ENCODE assay signal across 21 cellular contexts in the genomic region with DNA sequence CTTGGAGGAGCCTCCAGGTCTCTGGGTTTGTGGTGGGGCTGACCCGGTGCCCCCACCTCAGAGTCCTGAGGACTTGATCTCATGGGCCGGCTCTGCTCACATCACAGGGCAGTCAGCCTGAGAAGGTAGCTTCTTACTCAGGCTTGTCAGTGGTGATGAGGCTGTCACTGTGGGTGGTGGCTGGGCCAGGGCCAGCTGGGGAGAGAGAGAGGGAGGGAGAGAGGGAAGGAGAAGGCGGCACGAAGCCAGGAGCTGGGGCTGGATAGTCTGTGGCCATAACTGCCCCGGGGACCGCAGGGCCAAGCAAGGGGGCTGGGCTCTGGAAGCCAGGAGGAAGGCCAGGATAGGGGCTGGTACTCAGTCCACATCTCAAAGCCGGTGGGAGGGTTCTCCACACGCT. TPM values are rescaled to one million over a fixed set of nuclear protein-coding genes. Genes with fewer than 3 reads are reported as not detected.
A peak's percentile ranks its signal among the peaks of the same experiment; 100 is the strongest.
DNase-seq lines count a peak whose midpoint lies in the region; ATAC-seq and FAIRE-seq lines count a peak whose summit lies in the region.
"Had no signal": no experiment of that assay in that cellular context is flagged by ENCODE, and none has a peak within 500 bp of the region (broad histone marks: within the 10 kb centered on the region; RNA-seq: fewer than 3 reads in every experiment).

No MANE protein-coding gene starts in this region.

- H3K4ac ChIP-seq in neuronal stem cell (ENCODE audit: low read length): no peak overlapping the region

- no peaks in the 10 kb centered on the region for H3K79me1 ChIP-seq in neuronal stem cell (ENCODE audit: low read depth, low read length)

- no peaks in the 10 kb centered on the region for H3K9me3 ChIP-seq in neuronal stem cell (replicated peaks in 1 of 2; ENCODE audit: control insufficient read depth in 2 of 2, insufficient read depth in 1 of 2, low read depth in 1 of 2, low read length in 2 of 2)
- H3K9me3 ChIP-seq: BLaER1 treated with 17β-estradiol and CSF1 and Interleukin-3, amounts not matched to agents 10 nM and 100 nM; spleen; uterus had no signal

- WGBS in neuronal stem cell (ENCODE audit: extremely low coverage in 2 of 2, insufficient read length in 2 of 2, insufficient replicate concordance in 1 of 2), 2 donors: no CpG with 5 or more reads among the region's 8 CpGs

- no peak for FAIRE-seq in RCC 7860 (lab: Jason Lieb, UNC)
- FAIRE-seq: endometrium, HepG2 had no signal

- no peak overlapping the region for H3K4me2 ChIP-seq in neuronal stem cell (ENCODE audit: insufficient read depth, low read length, poor library complexity, severe bottlenecking)
- H3K4me2 ChIP-seq: BLaER1 treated with 17β-estradiol and CSF1 and Interleukin-3, amounts not matched to agents 10 nM and 100 nM; PC-9 had no signal

- H4K8ac ChIP-seq in neuronal stem cell (ENCODE audit: low read depth, low read length): no peak overlapping the region

- peak overlapping the region; percentile 30 for H2AK5ac ChIP-seq in neuronal stem cell (ENCODE audit: low read depth, low read length)

- ATAC-seq in GM18520 (IDR thresholded peaks at IDR 0.05; ENCODE audit: unreplicated experiment) (no peak), GM18873 (IDR thresholded peaks at IDR 0.05; ENCODE audit: low FRiP score, unreplicated experiment) (no peak)
- ATAC-seq: foreskin keratinocyte, HepG2 had no signal

- H3K27ac ChIP-seq in neuronal stem cell (replicated peaks; ENCODE audit: low read length): no peak overlapping the region
- H3K27ac ChIP-seq: BLaER1 treated with 17β-estradiol and CSF1 and Interleukin-3, amounts not matched to agents 10 nM and 100 nM; foreskin keratinocyte; PC-9; spleen; uterus had no signal

- peak overlapping the region; percentile 46 for H3K18ac ChIP-seq in neuronal stem cell (ENCODE audit: low read length)

- no peak overlapping the region for H3K9ac ChIP-seq in neuronal stem cell (ENCODE audit: low read depth, low read length, poor library complexity)
- H3K9ac ChIP-seq: BLaER1 treated with 17β-estradiol and CSF1 and Interleukin-3, amounts not matched to agents 10 nM and 100 nM had no signal

- no peaks in the 10 kb centered on the region for H3K36me3 ChIP-seq in neuronal stem cell (replicated peaks in 1 of 2; ENCODE audit: control insufficient read depth in 2 of 2, insufficient read depth in 2 of 2, low read length in 2 of 2)
- H3K36me3 ChIP-seq: uterus had no signal

- H3K14ac ChIP-seq in neuronal stem cell (ENCODE audit: low read length): no peak overlapping the region

- peaks cover 3 to 6% of the 10 kb centered on the region in 2 donors for H3K4me1 ChIP-seq in neuronal stem cell (ENCODE audit: control insufficient read depth in 2 of 2, insufficient read depth in 1 of 2, low read depth in 1 of 2, low read length in 2 of 2)
- H3K4me1 ChIP-seq: foreskin keratinocyte had no signal

- no peak overlapping the region for H2BK12ac ChIP-seq in neuronal stem cell (ENCODE audit: low read length)

- H3K23ac ChIP-seq in neuronal stem cell (ENCODE audit: low read depth, low read length, poor library complexity): no peak overlapping the region

- DNase-seq in HK-2 (ENCODE audit: unreplicated experiment) (peak; percentile 51), RCC 7860 (ENCODE audit: low spot score) (peak; percentile 18), cerebellum (ENCODE audit: low spot score) (peak; percentile 73), neuronal stem cell (ENCODE audit: low spot score) (no peak), kidney glomerular epithelial cell (lab: John Stamatoyannopoulos, UW) (no peak)
- no peak for DNase-seq in activated CD8-positive, alpha-beta memory T cell treated with anti-CD3 and anti-CD28 coated beads, Interleukin-2, amount 50 U/mL, for 4 hours
- DNase-seq: activated CD4-positive, alpha-beta T cell treated with anti-CD3 and anti-CD28 coated beads for 1 hour; activated naive CD4-positive, alpha-beta T cell treated with anti-CD3 and anti-CD28 coated beads, Interleukin-2, amount 10 ng/mL, durations not matched to agents 7 days and 5 days; DMS79 treated with DMSO at 0.1 percent for 48 hours; foreskin keratinocyte; H7; NCI-H1105 treated with DMSO at 0.1 percent for 48 hours; PC-9; spleen; stimulated activated naive CD4-positive, alpha-beta T cell treated with Interleukin-2 at 50 U/mL for 16 hours; uterus had no signal

- peak overlapping the region; percentile 41 for H2BK15ac ChIP-seq in neuronal stem cell (ENCODE audit: low read length)

- H4K91ac ChIP-seq in neuronal stem cell (ENCODE audit: low read depth, low read length, poor library complexity): no peak overlapping the region

- no peak overlapping the region for H2AFZ ChIP-seq in neuronal stem cell (ENCODE audit: low read length)
- H2AFZ ChIP-seq: PC-9 had no signal

- H2BK120ac ChIP-seq in neuronal stem cell (ENCODE audit: low read depth, low read length): no peak overlapping the region

- H2BK5ac ChIP-seq in neuronal stem cell (ENCODE audit: low read length): peak overlapping the region; percentile 21

- H3K4me3 ChIP-seq in neuronal stem cell (ENCODE audit: low read length in 2 of 2): no peak overlapping the region
- H3K4me3 ChIP-seq: BLaER1 treated with 17β-estradiol and CSF1 and Interleukin-3, amounts not matched to agents 10 nM and 100 nM; PC-9; spleen; uterus had no signal

- peaks cover 5 to 66% (median 29%) of the 10 kb centered on the region in 3 experiments for H3K27me3 ChIP-seq in neuronal stem cell (ENCODE audit: control insufficient read depth in 3 of 3, insufficient read depth in 3 of 3, low read depth in 1 of 3, low read length in 3 of 3)

RNA-seq across cellular contexts. Expression of a gene that starts 6.5 kb away (rescaled TPM):
- 25.0 TPM for total RNA-seq in cerebellum
- polyA plus RNA-seq in neuronal stem cell (2013, experiment 1 of 2): 1.6 TPM
- 2.1 TPM for polyA plus RNA-seq in neuronal stem cell (2013, experiment 2 of 2)
- total RNA-seq: PC-9 had no signal

Comparison
In these comparisons a context has a peak if more than half of its experiments do, and no peak if none do; other contexts are left out.
1. DNase-seq: peak in HK-2 (single experiment), RCC 7860 (single experiment) and cerebellum (single experiment); none in neuronal stem cell (single experiment), activated CD8-positive, alpha-beta memory T cell treated with anti-CD3 and anti-CD28 coated beads, Interleukin-2, amount 50 U/mL, for 4 hours (single experiment) and kidney glomerular epithelial cell (single experiment).